ENCODE assay signal across 10 cellular contexts in the genomic region with DNA sequence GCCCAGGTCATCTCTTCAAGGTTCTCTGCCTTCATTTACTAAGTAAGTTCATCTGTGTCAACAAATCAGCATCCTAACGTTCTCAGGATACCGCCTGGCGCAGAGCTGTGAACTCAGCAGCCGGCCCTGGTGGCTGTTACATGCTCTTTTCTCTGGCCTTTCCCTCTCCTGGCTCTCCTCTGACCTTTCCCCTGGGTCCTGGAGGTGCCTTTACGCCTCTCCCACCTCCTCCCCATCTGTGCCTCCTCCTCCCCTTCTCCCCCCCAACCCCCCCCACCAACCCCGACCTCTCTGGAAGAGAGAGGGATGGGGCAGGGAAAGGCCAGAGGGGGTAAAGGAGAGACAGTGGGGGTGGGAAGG. TPM values are rescaled to one million over a fixed set of nuclear protein-coding genes. Genes with fewer than 3 reads are reported as not detected.
DNase-seq lines count a peak whose midpoint lies in the region; ATAC-seq and TF ChIP-seq lines count a peak whose summit lies in the region.
"Had no signal": no experiment of that assay in that cellular context is flagged by ENCODE, and none has a peak within 500 bp of the region (broad histone marks: within the 10 kb centered on the region; RNA-seq: fewer than 3 reads in every experiment).

No MANE protein-coding gene starts in this region.

- H3K9me2 ChIP-seq in OCI-LY1 (ENCODE audit: low read depth, low read length), result no peaks in the 10 kb centered on the region

- H3K4me3 Mint-ChIP-seq in CD14-positive monocyte (peak overlapping the region; percentile 66 to 84), nephron (peak overlapping the region; percentile 53 to 64 (median 53))

- peak overlapping the region; percentile 98 for H3K27ac ChIP-seq in OCI-LY1 (ENCODE audit: low read depth, low read length, poor library complexity, severe bottlenecking)
- H3K27ac ChIP-seq in colonic mucosa, result peak overlapping the region; percentile 30

- no peak overlapping the region for H2AFZ ChIP-seq in OCI-LY1 (ENCODE audit: low read length)

- no peaks in the 10 kb centered on the region for H4K20me1 ChIP-seq in OCI-LY1 (ENCODE audit: insufficient read depth, low read length)

- no peak for ATAC-seq in HG03342 (IDR thresholded peaks at IDR 0.05; ENCODE audit: unreplicated experiment)
- ATAC-seq: mucosa of descending colon had no signal

- TF ChIP-seq CTCF in CD14-positive monocyte (IDR thresholded peaks at IDR 0.05) (no peak), OCI-LY1 (IDR thresholded peaks at IDR 0.05; ENCODE audit: low read length) (no peak), colonic mucosa (IDR thresholded peaks at IDR 0.05) (no peak), nephron (IDR thresholded peaks at IDR 0.05; ENCODE audit: unreplicated experiment in 3 of 3) (no peak)

- peaks cover 10% of the 10 kb centered on the region for H3F3A ChIP-seq in OCI-LY1 (ENCODE audit: insufficient read depth, low read length)

- peak overlapping the region; percentile 82 for H3K4me2 ChIP-seq in OCI-LY1 (ENCODE audit: low read length)

- H3K36me3 Mint-ChIP-seq in CD14-positive monocyte (peaks cover 60 to 76% of the 10 kb centered on the region in 2 donors), nephron (ENCODE audit: low read depth) (peaks cover 6% of the 10 kb centered on the region)

- DNase-seq in CD14-positive monocyte (ENCODE audit: low spot score) (no peak), colonic mucosa (no peak), NCI-H69 (lab: John Stamatoyannopoulos, UW) (no peak), ureter (ENCODE audit: low spot score) (no peak)
- DNase-seq in stimulated activated CD4-positive, alpha-beta T cell treated with anti-CD3 and anti-CD28 coated beads, Interleukin-15, amount 100 ng/mL, for 24 hours, result no peak
- DNase-seq: Calu3 had no signal

- H3K9me3 ChIP-seq in OCI-LY1 (ENCODE audit: low read length), result no peaks in the 10 kb centered on the region
- H3K9me3 ChIP-seq in colonic mucosa, result no peaks in the 10 kb centered on the region
- H3K9me3 ChIP-seq: mucosa of descending colon had no signal

- H3K27me3 Mint-ChIP-seq in CD14-positive monocyte (ENCODE audit: low read depth in 3 of 3), result peaks cover 0 to 11% (median 0%) of the 10 kb centered on the region in 3 donors
- peaks cover 7% of the 10 kb centered on the region for H3K27me3 Mint-ChIP-seq in nephron (ENCODE audit: low read depth)

- H3K9ac ChIP-seq in OCI-LY1 (ENCODE audit: low read length) (peak overlapping the region; percentile 69), colonic mucosa (ENCODE audit: low read depth in 2 of 2, low read length in 2 of 2) (no peak overlapping the region)

- H3K4me3 ChIP-seq in OCI-LY1 (ENCODE audit: low read depth, low read length, poor library complexity, severe bottlenecking), result peak overlapping the region; percentile 48
- H3K4me3 ChIP-seq in colonic mucosa, result no peak overlapping the region
- H3K4me3 ChIP-seq: mucosa of descending colon had no signal

- intact Hi-C loops in CD14-positive monocyte (cut with micrococcal nuclease) (loop anchor here in 1 of 2 donors (10.0 kb wide), 1 partner anchor 386 kb away; no protein-coding TSS in a partner anchor), colonic mucosa (cut with DNase I) (no loop called here)

- peak overlapping the region; percentile 95 to 100 (median 100) for H3K27ac Mint-ChIP-seq in CD14-positive monocyte
- peak overlapping the region; percentile 96 to 99 (median 96) for H3K27ac Mint-ChIP-seq in nephron

- H3K4me1 ChIP-seq in OCI-LY1 (ENCODE audit: insufficient read depth, low read length, severe bottlenecking) (peaks cover 98% of the 10 kb centered on the region), colonic mucosa (peaks cover 4% of the 10 kb centered on the region)

- H3K4me1 Mint-ChIP-seq in CD14-positive monocyte (peaks cover 90% of the 10 kb centered on the region), nephron (peaks cover 69% of the 10 kb centered on the region)

- H3K79me2 ChIP-seq in OCI-LY1 (ENCODE audit: insufficient read depth, low read length), result peaks cover 22% of the 10 kb centered on the region

- H3K27me3 ChIP-seq in OCI-LY1 (ENCODE audit: insufficient read depth, low read length), result no peaks in the 10 kb centered on the region
- no peaks in the 10 kb centered on the region for H3K27me3 ChIP-seq in colonic mucosa

- H3K9me3 Mint-ChIP-seq in CD14-positive monocyte, result peaks cover 0 to 3% (median 0%) of the 10 kb centered on the region in 7 donors
- no peaks in the 10 kb centered on the region for H3K9me3 Mint-ChIP-seq in nephron

- peaks cover 27% of the 10 kb centered on the region; the same call in 1 of the 2 replicates for H3K36me3 ChIP-seq in OCI-LY1 (ENCODE audit: insufficient read depth, low read length)
- H3K36me3 ChIP-seq in colonic mucosa, result no peaks in the 10 kb centered on the region

RNA-seq across cellular contexts. Expression of gene COTL1, which starts 19.5 kb away (rescaled TPM):
- 1,000 to 10,000 TPM; 1,643 to 1,843 TPM for polyA plus RNA-seq in CD14-positive monocyte
- total RNA-seq in colonic mucosa (100 to 1,000 TPM in 1 of 2 donors, 10 to 100 TPM in 1; 79.1 to 138 TPM), ureter (79.6 TPM)

RNA-seq across cellular contexts. Expression of gene KLHL36, which starts 49.9 kb away (rescaled TPM):
- 10 to 100 TPM; 12.1 to 14.2 TPM for polyA plus RNA-seq in CD14-positive monocyte
- 10 to 100 TPM; 49.7 to 62.7 TPM for total RNA-seq in colonic mucosa
- total RNA-seq in ureter, result 55.9 TPM
